ENCODE assay signal across 30 cellular contexts in the genomic region with DNA sequence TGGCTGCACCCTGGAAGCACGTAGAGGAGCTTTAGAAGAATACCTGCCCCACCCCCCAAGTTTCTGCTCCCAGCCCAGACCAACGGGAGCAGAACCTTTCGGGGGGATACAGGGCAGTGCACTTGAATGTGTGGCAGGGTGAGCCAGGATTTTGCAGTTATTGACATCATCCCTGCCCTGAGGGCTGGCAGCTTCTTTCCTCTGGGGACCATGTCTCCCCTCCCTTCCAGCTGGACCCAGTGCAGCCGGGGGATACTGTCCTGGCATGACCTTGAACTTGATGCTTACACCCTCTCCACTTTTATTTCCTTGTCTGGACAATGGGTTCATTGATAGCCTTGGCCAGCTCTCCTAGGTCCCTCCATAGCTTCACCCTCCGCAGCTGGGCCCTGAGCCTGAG. TPM values are rescaled to one million over a fixed set of nuclear protein-coding genes. Genes with fewer than 3 reads are reported as not detected.
"Had no signal": no experiment of that assay in that cellular context is flagged by ENCODE, and none has a peak within 500 bp of the region (broad histone marks: within the 10 kb centered on the region; RNA-seq: fewer than 3 reads in every experiment).

No MANE protein-coding gene starts in this region.

- H3K4me3 ChIP-seq: dorsolateral prefrontal cortex, gastrocnemius medialis, ovary, psoas muscle, sigmoid colon, testis, tibial artery had no signal

- H3K4me1 ChIP-seq: testis had no signal

- H3K27me3 ChIP-seq: ovary had no signal

- H3K27ac ChIP-seq: epithelial cell of prostate, gastrocnemius medialis, ovary, psoas muscle, sigmoid colon, testis, tibial artery had no signal

- H3K4me1 Mint-ChIP-seq: naive thymus-derived CD4-positive, alpha-beta T cell had no signal

- H3K36me3 Mint-ChIP-seq: naive thymus-derived CD4-positive, alpha-beta T cell; stimulated activated memory B cell treated with anti-CD40 and anti-IgM and Interleukin-4, amounts not matched to agents 10 μg/mL and 1 μg/mL and 100 μg/mL, for 72 hours; type B pancreatic cell had no signal

- H3K9me3 ChIP-seq: gastrocnemius medialis, ovary, psoas muscle, sigmoid colon, testis, tibial artery had no signal

- H3K4me3 Mint-ChIP-seq: naive thymus-derived CD4-positive, alpha-beta T cell; nephron; stimulated activated memory B cell treated with anti-CD40 and anti-IgM and Interleukin-4, amounts not matched to agents 10 μg/mL and 1 μg/mL and 100 μg/mL, for 72 hours; type B pancreatic cell had no signal

- H3K9me3 Mint-ChIP-seq: type B pancreatic cell had no signal

- H3K27ac Mint-ChIP-seq: naive thymus-derived CD4-positive, alpha-beta T cell; nephron; stimulated activated memory B cell treated with anti-CD40 and anti-IgM and Interleukin-4, amounts not matched to agents 10 μg/mL and 1 μg/mL and 100 μg/mL, for 72 hours; type B pancreatic cell had no signal

- H3K36me3 ChIP-seq: gastrocnemius medialis, ovary, sigmoid colon, tibial artery had no signal

- DNase-seq: dorsolateral prefrontal cortex; effector CD4-positive, alpha-beta T cell; foreskin fibroblast; gastrocnemius medialis; head of caudate nucleus; mesendoderm; midbrain; naive thymus-derived CD4-positive, alpha-beta T cell; occipital lobe; ovary; posterior cingulate gyrus; psoas muscle; right cardiac atrium; sigmoid colon; stimulated activated CD4-positive, alpha-beta T cell treated with anti-CD3 and anti-CD28 coated beads, Interleukin-4, amount 100 ng/mL, for 4 hours; stimulated activated naive CD8-positive, alpha-beta T cell treated with anti-CD3 and anti-CD28 coated beads, Interleukin-15, Interleukin-2, amounts not matched to agents 100 U/mL and 50 U/mL, for 24 hours; substantia nigra; testis; tibial artery had no signal

RNA-seq across cellular contexts. Expression of gene CABP7, which starts 4.1 kb away (rescaled TPM):
- total RNA-seq: esophagus mucosa, gastrocnemius medialis, glomerular endothelial cell, left lobe of liver, liver, lung microvascular endothelial cell, mucosa of gallbladder, psoas muscle, right cardiac atrium, skeletal muscle tissue had no signal
